9 cellular contexts compared by ENCODE assay signal in genomic region chr3:141303481-141304223, GRCh38.
DNase-seq lines count a peak whose midpoint lies in the region; ATAC-seq and TF ChIP-seq lines count a peak whose summit lies in the region.
"Had no signal": no experiment of that assay in that cellular context is flagged by ENCODE, and none has a peak within 500 bp of the region (broad histone marks: within the 10 kb centered on the region; RNA-seq: fewer than 3 reads in every experiment).

No MANE protein-coding gene starts in this region.

- peak; percentile 69 for DNase-seq in GM10266 (ENCODE audit: extremely low spot score)
- peak; percentile 59 for DNase-seq in NCI-H2029 (lab: John Stamatoyannopoulos, UW)
- DNase-seq in T-helper 17 cell, result peak in 1 of 3 donors; percentile 42
- DNase-seq in cardiac fibroblast (ENCODE audit: low read depth in 2 of 2), result peak; percentile 91 to 94
- DNase-seq in kidney tubule cell (ENCODE audit: low spot score), result peak; percentile 84
- peak; percentile 62 for DNase-seq in stimulated activated CD8-positive, alpha-beta memory T cell treated with anti-CD3 and anti-CD28 coated beads, Interleukin-4, amount 100 ng/mL, for 48 hours

- no peak overlapping the region for H3K4me3 ChIP-seq in cardiac fibroblast (replicated peaks in 1 of 2; ENCODE audit: low read depth in 2 of 2, low read length in 2 of 2)
- H3K4me3 ChIP-seq: skin epidermis had no signal

- peaks cover 35% of the 10 kb centered on the region for H3K4me1 Mint-ChIP-seq in T-helper 17 cell

- no peak overlapping the region for H3K4me3 Mint-ChIP-seq in T-helper 17 cell

- no peaks in the 10 kb centered on the region for H3K36me3 Mint-ChIP-seq in T-helper 17 cell (ENCODE audit: low read depth)

- H3K27ac ChIP-seq in 22Rv1, result no peak overlapping the region

- ATAC-seq in HG02938 (IDR thresholded peaks at IDR 0.05; ENCODE audit: unreplicated experiment), result peak; percentile 34
- ATAC-seq in T-helper 17 cell, result peak; percentile 64

- no peaks in the 10 kb centered on the region for H3K27me3 Mint-ChIP-seq in T-helper 17 cell

- H3K9me3 ChIP-seq in T-helper 17 cell (ENCODE audit: control insufficient read depth, low read length, poor library complexity, severe bottlenecking), result no peaks in the 10 kb centered on the region

- no peak overlapping the region for H3K27ac Mint-ChIP-seq in T-helper 17 cell

- TF ChIP-seq CTCF in 22Rv1 (IDR thresholded peaks at IDR 0.05) (peak; percentile 86), GM10266 (IDR thresholded peaks at IDR 0.05; ENCODE audit: control insufficient read depth, insufficient read depth, low read depth, missing control alignments) (peak; percentile 68), cardiac fibroblast (IDR thresholded peaks at IDR 0.05; ENCODE audit: low read depth, low read length) (peak; percentile 58)
